ENCODE assay signal across 22 cellular contexts in the genomic region with DNA sequence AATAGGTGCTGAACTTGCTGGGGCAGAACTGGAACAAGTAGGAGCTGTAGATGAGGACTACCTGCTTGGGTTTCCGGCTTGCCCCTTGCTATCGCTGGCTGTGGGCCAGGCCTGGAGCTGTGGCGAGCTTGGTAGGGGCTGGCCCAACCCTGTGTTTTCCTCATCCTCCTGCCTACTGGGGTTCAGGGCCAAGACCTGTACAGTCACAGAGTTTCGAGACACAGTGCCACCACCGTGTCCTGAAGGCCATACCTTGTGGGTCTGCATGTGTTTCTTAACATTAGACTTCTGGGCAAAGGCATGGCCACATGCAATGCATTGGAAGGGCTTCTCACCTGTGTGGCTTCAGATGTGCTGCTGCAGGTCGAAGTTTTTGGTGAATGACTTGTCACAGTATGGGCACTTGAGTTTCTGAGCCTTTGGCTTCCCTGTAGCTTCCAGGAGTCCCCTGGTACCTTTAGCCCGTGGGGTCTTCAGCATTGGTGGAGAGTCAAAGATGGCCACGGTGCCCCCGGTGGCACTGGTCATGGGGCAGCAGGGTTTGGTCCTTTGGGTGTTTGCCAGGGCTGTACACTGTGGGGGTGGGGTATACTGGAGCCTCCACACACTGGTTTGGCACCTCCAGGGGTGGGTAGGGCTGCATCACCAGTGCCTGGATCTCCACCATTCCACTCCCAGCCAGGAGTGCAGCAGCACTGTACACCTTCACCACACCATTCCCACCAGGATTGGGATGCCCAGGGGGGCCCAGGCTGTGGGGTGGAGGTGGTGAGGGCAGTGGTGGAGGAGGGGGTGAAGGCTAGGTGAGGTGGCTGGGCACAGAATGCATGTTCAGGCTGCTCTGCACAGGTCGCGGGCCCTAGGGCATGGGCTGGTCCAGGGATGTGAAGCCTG. TPM values are rescaled to one million over a fixed set of nuclear protein-coding genes. Genes with fewer than 3 reads are reported as not detected.
"Had no signal": no experiment of that assay in that cellular context is flagged by ENCODE, and none has a peak within 500 bp of the region (broad histone marks: within the 10 kb centered on the region; RNA-seq: fewer than 3 reads in every experiment).

No MANE protein-coding gene starts in this region.

- H3K4me3 Mint-ChIP-seq: activated naive CD4-positive, alpha-beta T cell treated with anti-CD3 and anti-CD28 coated beads for 36 hours; activated naive CD8-positive, alpha-beta T cell treated with anti-CD3 and anti-CD28 coated beads, Interleukin-2, amount 10 ng/mL, durations not matched to agents 7 days and 5 days; endodermal cell; naive thymus-derived CD8-positive, alpha-beta T cell had no signal

- H3K27me3 Mint-ChIP-seq: activated naive CD8-positive, alpha-beta T cell treated with anti-CD3 and anti-CD28 coated beads, Interleukin-2, amount 10 ng/mL, durations not matched to agents 7 days and 5 days; naive thymus-derived CD8-positive, alpha-beta T cell had no signal

- H3K9me3 ChIP-seq: heart left ventricle, pancreas, psoas muscle, right atrium auricular region, transverse colon had no signal

- H3K36me3 Mint-ChIP-seq: activated naive CD8-positive, alpha-beta T cell treated with anti-CD3 and anti-CD28 coated beads, Interleukin-2, amount 10 ng/mL, durations not matched to agents 7 days and 5 days; naive thymus-derived CD8-positive, alpha-beta T cell had no signal

- ATAC-seq: left colon; naive thymus-derived CD8-positive, alpha-beta T cell; pancreas; psoas muscle had no signal

- H3K4me3 ChIP-seq: coronary artery, heart left ventricle, pancreas, psoas muscle, right atrium auricular region, transverse colon had no signal

- FAIRE-seq: bronchial epithelial cell, pancreas had no signal

- H3K4me1 Mint-ChIP-seq: activated naive CD8-positive, alpha-beta T cell treated with anti-CD3 and anti-CD28 coated beads, Interleukin-2, amount 10 ng/mL, durations not matched to agents 7 days and 5 days; endodermal cell; naive thymus-derived CD8-positive, alpha-beta T cell had no signal

- DNase-seq: activated CD4-positive, alpha-beta T cell treated with anti-CD3 and anti-CD28 coated beads, Interleukin-2, amount 50 U/mL, for 48 hours; activated effector memory CD4-positive, alpha-beta T cell treated with Interleukin-2 at 50 U/mL for 16 hours; activated naive CD4-positive, alpha-beta T cell treated with anti-CD3 and anti-CD28 coated beads for 36 hours; activated naive CD8-positive, alpha-beta T cell treated with anti-CD3 and anti-CD28 coated beads, Interleukin-2, amount 10 ng/mL, durations not matched to agents 7 days and 5 days; activated T-cell treated with anti-CD3 and anti-CD28 coated beads, Interleukin-2, amount 50 U/mL, for 48 hours; amniotic stem cell; endodermal cell; heart left ventricle; islet precursor cell; left colon; naive thymus-derived CD8-positive, alpha-beta T cell; stimulated activated CD4-positive, alpha-beta T cell treated with anti-CD3 and anti-CD28 coated beads, Interleukin-12 subunit alpha, Interleukin-12 subunit beta, amount 100 ng/mL, for 4 hours; T-helper 9 cell; transverse colon had no signal

- H3K36me3 ChIP-seq: heart left ventricle, pancreas, right atrium auricular region, transverse colon had no signal

- H3K4me1 ChIP-seq: heart left ventricle, pancreas, psoas muscle, right atrium auricular region, transverse colon had no signal

- H3K27ac Mint-ChIP-seq: activated naive CD4-positive, alpha-beta T cell treated with anti-CD3 and anti-CD28 coated beads for 36 hours; activated naive CD8-positive, alpha-beta T cell treated with anti-CD3 and anti-CD28 coated beads, Interleukin-2, amount 10 ng/mL, durations not matched to agents 7 days and 5 days; endodermal cell had no signal

- H3K27ac ChIP-seq: coronary artery, heart left ventricle, pancreas, psoas muscle, right atrium auricular region, transverse colon had no signal

RNA-seq across cellular contexts. Expression of a gene that starts 52.1 kb away (rescaled TPM):
- total RNA-seq: activated naive CD4-positive, alpha-beta T cell treated with anti-CD3 and anti-CD28 coated beads for 36 hours; activated naive CD8-positive, alpha-beta T cell treated with anti-CD3 and anti-CD28 coated beads, Interleukin-2, amount 10 ng/mL, durations not matched to agents 7 days and 5 days; endodermal cell; left colon; lower leg skin; mesenteric fat pad; naive thymus-derived CD8-positive, alpha-beta T cell; pancreas; psoas muscle; right atrium auricular region; T-helper 1 cell treated with Interleukin-12 subunit alpha and Interleukin-12 subunit beta and Interleukin-4 antibody, amounts not matched to agents 30 ng/mL and 1 ng/mL, for 36 hours; transverse colon had no signal
- polyA plus RNA-seq: heart left ventricle, psoas muscle had no signal
